ENCODE assay signal across 8 cellular contexts in the genomic region with DNA sequence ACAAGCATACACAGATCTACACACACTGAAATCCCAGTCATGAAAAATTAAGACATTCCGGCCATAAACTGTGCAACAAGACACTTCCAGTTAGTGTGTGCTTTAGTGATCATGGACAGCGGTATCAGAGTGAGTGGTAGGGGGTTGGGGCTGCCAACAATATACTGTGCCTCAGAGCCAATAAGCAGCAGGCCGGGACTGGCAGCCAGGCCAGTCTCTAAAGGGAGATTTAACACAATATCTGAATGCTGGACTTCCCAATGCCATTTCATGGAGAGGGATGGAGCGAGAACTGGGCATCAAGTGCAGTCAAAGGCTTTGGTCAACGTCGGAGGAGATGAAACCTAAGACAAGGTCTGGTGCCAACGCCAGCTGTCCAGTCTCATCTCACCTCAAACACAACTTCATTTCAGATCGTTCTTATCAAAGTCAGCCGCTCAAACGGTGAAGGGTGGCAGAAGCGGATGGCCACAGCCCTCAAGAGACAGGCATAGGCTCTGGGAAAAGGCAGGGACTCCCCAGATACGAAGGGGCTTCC. TPM values are rescaled to one million over a fixed set of nuclear protein-coding genes. Genes with fewer than 3 reads are reported as not detected.
DNase-seq lines count a peak whose midpoint lies in the region; ATAC-seq, FAIRE-seq and TF ChIP-seq lines count a peak whose summit lies in the region.

No MANE protein-coding gene starts in this region.

- in situ Hi-C loops in astrocyte of the cerebellum (cut with HindIII; ENCODE audit: low sequenced_read_pairs), result no loop called here
- in situ Hi-C loops in gastrocnemius medialis (cut with MboI; ENCODE audit: low sequenced_read_pairs in 4 of 4), result no loop called here

- intact Hi-C loops in gastrocnemius medialis (cut with DNase I; ENCODE audit: low total_unique reads), result loop anchor here (5.0 to 10.0 kb wide), 3 partner anchors 79 to 966 kb away; no protein-coding TSS in a partner anchor

- 0 out of 2 replicates have a peak, but pooled peaks have one; percentile 16 for TF ChIP-seq POLR2A in H54 (IDR thresholded peaks at IDR 0.05; ENCODE audit: low read depth, low read length)
- peak; percentile 38 to 68 for TF ChIP-seq POLR2A in gastrocnemius medialis (IDR thresholded peaks at IDR 0.05)

- peak; percentile 75 for FAIRE-seq in H54 (lab: Jason Lieb, UNC)

- no peaks in the 10 kb centered on the region for H3K27me3 ChIP-seq in BE2C
- H3K27me3 ChIP-seq in gastrocnemius medialis, result no peaks in the 10 kb centered on the region

- peaks cover 3% of the 10 kb centered on the region for H3K4me1 ChIP-seq in BE2C
- H3K4me1 ChIP-seq in gastrocnemius medialis, result peaks cover 54% of the 10 kb centered on the region in 2 donors

- peak overlapping the region; percentile 93 for H3K4me3 ChIP-seq in BE2C (ENCODE audit: low read depth, low read length)
- H3K4me3 ChIP-seq in astrocyte of the cerebellum (ENCODE audit: low read depth, low read length), result peak overlapping the region; percentile 96
- peak overlapping the region; percentile 96 for H3K4me3 ChIP-seq in iPS-11a (ENCODE audit: low read depth, low read length)
- H3K4me3 ChIP-seq in gastrocnemius medialis, result peak overlapping the region; percentile 74 to 94 (median 90)

- H3K36me3 ChIP-seq in BE2C, result no peaks in the 10 kb centered on the region
- no peaks in the 10 kb centered on the region for H3K36me3 ChIP-seq in gastrocnemius medialis

- peak overlapping the region; percentile 96 to 99 (median 98) for H3K27ac ChIP-seq in gastrocnemius medialis

- peak; percentile 40 to 46 for ATAC-seq in gastrocnemius medialis

- H3K9me3 ChIP-seq in BE2C (no peaks in the 10 kb centered on the region), gastrocnemius medialis (no peaks in the 10 kb centered on the region)

- TF ChIP-seq CTCF in BE2C (IDR thresholded peaks at IDR 0.05; ENCODE audit: low read depth, low read length) (no peak), astrocyte of the cerebellum (IDR thresholded peaks at IDR 0.05; ENCODE audit: low read depth, low read length, missing control alignments) (no peak), gastrocnemius medialis (IDR thresholded peaks at IDR 0.05 in 4 of 5, conservative IDR thresholded peaks at IDR 0.05 in 1 of 5) (no peak)

- DNase-seq in BE2C, result peak; percentile 58
- no peak for DNase-seq in H54 (ENCODE audit: insufficient read length, low spot score)
- peak; percentile 74 for DNase-seq in RKO (ENCODE audit: low spot score)
- DNase-seq in astrocyte of the cerebellum (ENCODE audit: low read depth), result no peak
- peak; percentile 38 to 69 for DNase-seq in gastrocnemius medialis
- DNase-seq in NK-92 treated with Interleukin-12 subunit alpha and Interleukin-12 subunit beta, amount 100 ng/mL, for 24 hours (lab: John Stamatoyannopoulos, UW), result no peak
- DNase-seq in iPS-NIHi11 (ENCODE audit: low spot score), result no peak

RNA-seq across cellular contexts. Expression of gene USP32, which starts 1.0 kb away (rescaled TPM):
- 22.5 TPM for polyA plus RNA-seq in BE2C (2012; ENCODE audit: insufficient read depth, insufficient read length, low read depth)
- total RNA-seq in gastrocnemius medialis, result 10 to 100 TPM; 44.4 to 83.2 (median 52.5) TPM

RNA-seq across cellular contexts. Expression of gene CHCT1, which starts 31.3 kb away (rescaled TPM):
- not detected for polyA plus RNA-seq in BE2C (2012; ENCODE audit: insufficient read depth, insufficient read length, low read depth)
- not detected for total RNA-seq in gastrocnemius medialis

Comparison
In these comparisons a context has a peak if more than half of its experiments do, and no peak if none do; other contexts are left out.
1. DNase-seq: peak in BE2C (single experiment), RKO (single experiment) and gastrocnemius medialis (2 of 2); none in H54 (single experiment), astrocyte of the cerebellum (single experiment), NK-92 treated with Interleukin-12 subunit alpha and Interleukin-12 subunit beta, amount 100 ng/mL, for 24 hours (single experiment) and iPS-NIHi11 (single experiment).
2. Peak in every context shown above with its lines, with median percentiles within 50 percentile points of each other: H3K4me3 ChIP-seq.